Comparison of ENCODE assay signal across 14 cellular contexts in the genomic region with DNA sequence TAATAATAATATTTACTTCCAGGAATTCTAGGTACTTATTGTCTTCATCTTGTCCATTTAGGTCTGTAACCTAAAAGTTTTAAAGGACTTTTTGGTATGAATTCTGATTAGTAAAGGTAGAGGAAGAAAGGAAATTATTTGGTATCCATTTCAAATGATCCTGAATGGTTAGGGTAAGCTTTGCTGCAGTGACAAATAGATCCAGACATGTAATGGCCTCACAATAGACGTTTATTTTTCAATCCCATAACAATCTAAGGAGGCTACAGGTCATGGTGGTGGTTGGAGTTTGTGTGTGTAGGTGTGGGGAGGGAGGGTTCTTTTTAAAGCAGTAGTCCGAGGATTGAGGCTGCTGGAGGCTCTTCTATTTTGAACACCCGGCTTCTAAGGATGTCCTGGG. TPM values are rescaled to one million over a fixed set of nuclear protein-coding genes. Genes with fewer than 3 reads are reported as not detected.
A peak's percentile ranks its signal among the peaks of the same experiment; 100 is the strongest.
DNase-seq lines count a peak whose midpoint lies in the region; ATAC-seq and TF ChIP-seq lines count a peak whose summit lies in the region.
"Had no signal": no experiment of that assay in that cellular context is flagged by ENCODE, and none has a peak within 500 bp of the region (broad histone marks: within the 10 kb centered on the region; RNA-seq: fewer than 3 reads in every experiment).

No MANE protein-coding gene starts in this region.

- H3K27ac Mint-ChIP-seq in T-cell, result peak overlapping the region; percentile 93 to 95
- peak overlapping the region; percentile 74 for H3K27ac Mint-ChIP-seq in stimulated activated effector memory CD8-positive, alpha-beta T cell treated with anti-CD3 and anti-CD28 coated beads, Interleukin-12 subunit alpha, Interleukin-12 subunit beta, amount 100 ng/mL, for 72 hours
- H3K27ac Mint-ChIP-seq: mesothelial cell of epicardium had no signal

- H3K9me3 ChIP-seq in cardiac muscle cell (ENCODE audit: low read depth) (no peaks in the 10 kb centered on the region), sigmoid colon (no peaks in the 10 kb centered on the region), vagina (no peaks in the 10 kb centered on the region)
- H3K9me3 ChIP-seq: BE2C had no signal

- peak overlapping the region; percentile 95 for H3K27ac ChIP-seq in cardiac muscle cell
- H3K27ac ChIP-seq in sigmoid colon, result no peak overlapping the region
- no peak overlapping the region for H3K27ac ChIP-seq in vagina
- H3K27ac ChIP-seq: gastroesophageal sphincter had no signal

- H3K36me3 ChIP-seq in cardiac muscle cell (no peaks in the 10 kb centered on the region), sigmoid colon (peaks cover 0 to 34% (median 13%) of the 10 kb centered on the region in 4 donors), vagina (peaks cover 0 to 28% of the 10 kb centered on the region in 2 donors)

- H3K27me3 Mint-ChIP-seq in T-cell, result no peaks in the 10 kb centered on the region
- H3K27me3 Mint-ChIP-seq: type B pancreatic cell had no signal

- peaks cover 35% of the 10 kb centered on the region for H3K36me3 Mint-ChIP-seq in T-cell
- H3K36me3 Mint-ChIP-seq in stimulated activated effector memory CD8-positive, alpha-beta T cell treated with anti-CD3 and anti-CD28 coated beads, Interleukin-12 subunit alpha, Interleukin-12 subunit beta, amount 100 ng/mL, for 72 hours, result peaks cover 40% of the 10 kb centered on the region

- peak overlapping the region; percentile 46 to 68 (median 59) for H3K4me3 Mint-ChIP-seq in T-cell
- H3K4me3 Mint-ChIP-seq in stimulated activated effector memory CD8-positive, alpha-beta T cell treated with anti-CD3 and anti-CD28 coated beads, Interleukin-12 subunit alpha, Interleukin-12 subunit beta, amount 100 ng/mL, for 72 hours, result peak overlapping the region; percentile 8
- H3K4me3 Mint-ChIP-seq: mesothelial cell of epicardium, type B pancreatic cell had no signal

- H3K9me3 Mint-ChIP-seq in T-cell, result peaks cover 0 to 3% (median 2%) of the 10 kb centered on the region in 3 donors
- peaks cover 4% of the 10 kb centered on the region for H3K9me3 Mint-ChIP-seq in stimulated activated effector memory CD8-positive, alpha-beta T cell treated with anti-CD3 and anti-CD28 coated beads, Interleukin-12 subunit alpha, Interleukin-12 subunit beta, amount 100 ng/mL, for 72 hours

- DNase-seq in cardiac muscle cell (ENCODE audit: low read depth in 1 of 2, low spot score in 1 of 2) (no peak), Right ventricle myocardium inferior (ENCODE audit: missing footprints) (no peak), T-cell (no peak), sigmoid colon (no peak), vagina (ENCODE audit: extremely low spot score in 2 of 2) (no peak)
- DNase-seq in stimulated activated effector memory CD8-positive, alpha-beta T cell treated with anti-CD3 and anti-CD28 coated beads, Interleukin-12 subunit alpha, Interleukin-12 subunit beta, amount 100 ng/mL, for 72 hours (ENCODE audit: low spot score in 2 of 2), result no peak
- DNase-seq: BE2C, NCI-H226, SHP77 treated with DMSO at 0.1 percent for 48 hours had no signal

- H3K4me3 ChIP-seq in cardiac muscle cell (no peak overlapping the region), sigmoid colon (no peak overlapping the region), vagina (no peak overlapping the region)
- H3K4me3 ChIP-seq: gastroesophageal sphincter had no signal

- POLR2A ChIA-PET in T-cell (lab: Charles Lee), result no interaction called here

- 74 to 87% methylated on average over 3 of the region's 3 CpGs for WGBS in sigmoid colon, 2 donors

- no peak for TF ChIP-seq EP300 in sigmoid colon (IDR thresholded peaks at IDR 0.05)

- H3K4me1 ChIP-seq in cardiac muscle cell (ENCODE audit: low read depth), result peaks cover 68% of the 10 kb centered on the region
- H3K4me1 ChIP-seq in sigmoid colon, result peaks cover 0 to 30% (median 22%) of the 10 kb centered on the region in 4 donors
- peaks cover 26% of the 10 kb centered on the region for H3K4me1 ChIP-seq in vagina
- H3K4me1 ChIP-seq: BE2C had no signal

- TF ChIP-seq POLR2A in sigmoid colon (IDR thresholded peaks at IDR 0.05), result no peak
- TF ChIP-seq POLR2A in vagina (IDR thresholded peaks at IDR 0.05), result no peak

- CTCF ChIA-PET in T-cell (lab: Charles Lee), result no interaction called here

- ATAC-seq in Right ventricle myocardium inferior (no peak), GM19351 (IDR thresholded peaks at IDR 0.05; ENCODE audit: unreplicated experiment) (peak; percentile 4), T-cell (replicated peaks in 1 of 4) (no peak), GM18867 (IDR thresholded peaks at IDR 0.05; ENCODE audit: unreplicated experiment) (no peak)
- ATAC-seq in stimulated activated effector memory CD8-positive, alpha-beta T cell treated with anti-CD3 and anti-CD28 coated beads, Interleukin-12 subunit alpha, Interleukin-12 subunit beta, amount 100 ng/mL, for 72 hours, result no peak
- ATAC-seq: gastroesophageal sphincter had no signal

- intact Hi-C loops in Right ventricle myocardium inferior (cut with DNase I), result no loop called here
- intact Hi-C loops in sigmoid colon (cut with DNase I), result loop anchor here (10.0 kb wide), 1 partner anchor 1889 kb away; a partner anchor contains a TSS
- intact Hi-C loops in vagina (cut with DNase I), result no loop called here

- H3K4me1 Mint-ChIP-seq in T-cell, result peaks cover 74 to 81% (median 75%) of the 10 kb centered on the region in 3 donors
- H3K4me1 Mint-ChIP-seq in stimulated activated effector memory CD8-positive, alpha-beta T cell treated with anti-CD3 and anti-CD28 coated beads, Interleukin-12 subunit alpha, Interleukin-12 subunit beta, amount 100 ng/mL, for 72 hours, result peaks cover 59% of the 10 kb centered on the region

- TF ChIP-seq CTCF in cardiac muscle cell (IDR thresholded peaks at IDR 0.05; ENCODE audit: low read depth, low read length) (no peak), sigmoid colon (IDR thresholded peaks at IDR 0.05) (no peak), vagina (IDR thresholded peaks at IDR 0.05) (no peak)

- no peaks in the 10 kb centered on the region for H3K27me3 ChIP-seq in cardiac muscle cell
- no peaks in the 10 kb centered on the region for H3K27me3 ChIP-seq in sigmoid colon
- no peaks in the 10 kb centered on the region for H3K27me3 ChIP-seq in vagina
- H3K27me3 ChIP-seq: BE2C, gastroesophageal sphincter had no signal

RNA-seq across cellular contexts. Expression of a gene that starts 5.3 kb away (rescaled TPM):
- total RNA-seq in cardiac muscle cell (168 and 196 TPM in 2 replicates), Right ventricle myocardium inferior (78.1 TPM), T-cell (10 to 100 TPM; 72.8 to 95.5 (median 86.2) TPM), sigmoid colon (10 to 100 TPM; 68.7 to 85.9 (median 80.4) TPM), vagina (108 TPM)
- polyA plus RNA-seq in cardiac muscle cell (185 and 213 TPM in 2 replicates), sigmoid colon (10 to 100 TPM; 31.2 to 52.0 (median 49.2) TPM)

RNA-seq across cellular contexts. Expression of a gene that starts 5.7 kb away (rescaled TPM):
- total RNA-seq in cardiac muscle cell (22.4 and 32.3 TPM in 2 replicates), Right ventricle myocardium inferior (2.5 TPM), T-cell (10 to 100 TPM in 1 of 5 donors, 1 to 10 TPM in 4; 4.7 to 11.5 (median 9.1) TPM), sigmoid colon (10 to 100 TPM in 1 of 4 donors, 1 to 10 TPM in 3; 8.6 to 11.4 (median 9.4) TPM), vagina (17.7 TPM)
- polyA plus RNA-seq in cardiac muscle cell (29.0 and 33.8 TPM in 2 replicates), sigmoid colon (1 to 10 TPM; 1.6 to 6.1 (median 5.4) TPM)
